14 cellular contexts compared by ENCODE assay signal in the genomic region with DNA sequence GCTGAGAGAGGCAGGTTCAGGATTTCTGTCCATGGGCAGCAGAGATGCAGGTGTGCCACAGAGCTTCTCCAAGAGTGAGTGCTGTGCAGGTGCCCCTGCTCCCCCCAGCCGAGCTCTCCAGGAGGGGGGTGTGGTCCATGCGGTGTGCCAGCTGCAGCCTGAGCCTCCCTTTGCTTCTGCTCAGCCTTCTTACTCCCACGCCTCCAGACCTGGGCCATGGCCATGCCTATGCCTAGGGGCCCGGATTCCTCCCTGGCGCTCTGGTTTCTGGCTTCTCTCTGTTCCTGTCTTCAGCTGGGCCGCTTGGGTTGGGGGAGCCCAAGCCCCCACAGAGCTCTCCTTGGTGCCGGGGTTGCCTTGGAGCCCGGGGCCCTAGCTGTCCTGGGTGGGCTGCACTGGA.
"Had no signal": no experiment of that assay in that cellular context is flagged by ENCODE, and none has a peak within 500 bp of the region (broad histone marks: within the 10 kb centered on the region; RNA-seq: fewer than 3 reads in every experiment).

No MANE protein-coding gene starts in this region.

- DNase-seq: activated CD4-positive, alpha-beta memory T cell treated with anti-CD3 and anti-CD28 coated beads for 36 hours; activated naive CD4-positive, alpha-beta T cell treated with Interleukin-2 at 50 U/mL for 16 hours; activated T-cell treated with anti-CD3 and anti-CD28 coated beads, Interleukin-2, amount 50 U/mL, for 72 hours; esophagus squamous epithelium; foreskin fibroblast; islet precursor cell; nephron progenitor cell; stimulated activated CD4-positive, alpha-beta T cell treated with anti-CD3 and anti-CD28 coated beads, Interleukin-4, amount 100 ng/mL, for 1 hour; stimulated activated CD8-positive, alpha-beta memory T cell treated with anti-CD3 and anti-CD28 coated beads, Interleukin-4, amount 100 ng/mL, for 48 hours; stimulated activated naive CD8-positive, alpha-beta T cell treated with anti-CD3 and anti-CD28 coated beads, Interleukin-15, Interleukin-2, amounts not matched to agents 100 U/mL and 50 U/mL, for 24 hours; T-helper 9 cell had no signal

- H3K36me3 ChIP-seq: esophagus squamous epithelium, heart left ventricle, ovary, vagina had no signal

- H3K4me3 ChIP-seq: esophagus squamous epithelium, heart left ventricle, ovary, vagina had no signal

- H3K36me3 Mint-ChIP-seq: activated CD4-positive, alpha-beta memory T cell treated with anti-CD3 and anti-CD28 coated beads for 36 hours had no signal

- H3K4me1 ChIP-seq: esophagus squamous epithelium, vagina had no signal

- H3K27ac ChIP-seq: esophagus squamous epithelium, heart left ventricle, ovary, vagina had no signal

- H3K4me3 Mint-ChIP-seq: activated CD4-positive, alpha-beta memory T cell treated with anti-CD3 and anti-CD28 coated beads for 36 hours; activated T-cell treated with anti-CD3 and anti-CD28 coated beads, Interleukin-2, amount 50 U/mL, for 72 hours; nephron progenitor cell had no signal

- H3K9me3 ChIP-seq: esophagus squamous epithelium, heart left ventricle, ovary, vagina had no signal

- H3K27me3 Mint-ChIP-seq: activated CD4-positive, alpha-beta memory T cell treated with anti-CD3 and anti-CD28 coated beads for 36 hours had no signal

- H3K27ac Mint-ChIP-seq: activated CD4-positive, alpha-beta memory T cell treated with anti-CD3 and anti-CD28 coated beads for 36 hours; activated T-cell treated with anti-CD3 and anti-CD28 coated beads, Interleukin-2, amount 50 U/mL, for 72 hours; nephron progenitor cell had no signal

- H3K27me3 ChIP-seq: heart left ventricle, ovary, vagina had no signal

- H3K9me3 Mint-ChIP-seq: activated CD4-positive, alpha-beta memory T cell treated with anti-CD3 and anti-CD28 coated beads for 36 hours; activated T-cell treated with anti-CD3 and anti-CD28 coated beads, Interleukin-2, amount 50 U/mL, for 72 hours; nephron progenitor cell had no signal
